16 cellular contexts compared by ENCODE assay signal in the genomic region with DNA sequence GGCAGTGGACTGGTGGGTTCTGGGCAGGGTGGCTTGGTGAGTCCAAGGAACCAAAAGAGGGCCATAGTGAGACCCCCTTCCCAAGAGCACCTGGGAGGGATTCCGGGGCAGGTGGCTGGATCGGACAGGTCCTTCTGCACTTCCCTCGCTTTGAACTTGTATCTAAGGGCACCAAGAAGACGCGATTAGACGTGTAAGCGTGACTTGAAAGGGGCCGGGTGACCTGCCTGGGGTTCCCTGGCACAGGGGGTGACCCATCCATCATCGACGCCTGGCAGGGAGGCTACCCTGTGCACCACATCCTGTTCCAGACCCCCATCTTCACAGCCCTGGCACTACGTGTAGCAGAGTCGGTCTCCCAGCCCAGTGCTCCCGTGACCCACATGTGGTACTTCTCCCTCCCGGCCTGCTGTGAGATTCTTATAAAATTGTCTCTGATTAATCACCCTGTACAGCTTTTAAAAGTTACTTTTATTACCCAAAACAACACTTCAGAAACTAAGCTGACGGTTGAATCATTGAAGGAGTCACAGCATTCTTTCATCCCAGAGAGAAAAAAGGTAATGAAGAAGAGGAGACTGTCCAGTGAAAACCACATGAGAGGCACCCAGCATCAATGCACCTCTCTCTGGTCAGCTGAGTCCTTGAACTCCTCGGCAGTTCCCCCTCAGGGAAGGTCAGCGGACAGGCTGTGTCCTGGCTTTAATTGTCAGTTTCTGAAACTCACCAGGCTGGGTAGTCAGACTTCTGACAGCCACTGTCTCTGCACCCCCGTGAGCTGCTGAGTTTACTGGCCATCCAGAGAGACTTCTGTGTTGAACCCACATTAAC. TPM values are rescaled to one million over a fixed set of nuclear protein-coding genes. Genes with fewer than 3 reads are reported as not detected.
A peak's percentile ranks its signal among the peaks of the same experiment; 100 is the strongest.
DNase-seq lines count a peak whose midpoint lies in the region; ATAC-seq lines count a peak whose summit lies in the region.
"Had no signal": no experiment of that assay in that cellular context is flagged by ENCODE, and none has a peak within 500 bp of the region (broad histone marks: within the 10 kb centered on the region; RNA-seq: fewer than 3 reads in every experiment).

No MANE protein-coding gene starts in this region.

- H3K4me1 ChIP-seq in trophoblast cell (ENCODE audit: control insufficient read depth in 1 of 2, insufficient read depth in 2 of 2, low read length in 2 of 2) = peaks cover 27 to 44% of the 10 kb centered on the region in 2 experiments
- no peaks in the 10 kb centered on the region for H3K4me1 ChIP-seq in naive thymus-derived CD4-positive, alpha-beta T cell (ENCODE audit: control insufficient read depth in 2 of 2, insufficient read depth in 2 of 2, low read length in 2 of 2)

- H3K27ac ChIP-seq in trophoblast cell (ENCODE audit: low read depth, low read length) = no peak overlapping the region
- H3K27ac ChIP-seq in naive thymus-derived CD4-positive, alpha-beta T cell (ENCODE audit: low read depth, low read length) = no peak overlapping the region

- peak; percentile 69 for DNase-seq in COLO829 (ENCODE audit: low spot score)
- peak; percentile 92 for DNase-seq in M059J (ENCODE audit: low read depth)
- DNase-seq in astrocyte of the hippocampus (ENCODE audit: low read depth, low spot score) = peak; percentile 41
- no peak for DNase-seq in trophoblast cell
- DNase-seq in NCI-H2081 (lab: John Stamatoyannopoulos, UW) = no peak
- no peak for DNase-seq in naive thymus-derived CD4-positive, alpha-beta T cell
- no peak for DNase-seq in SKM-1 treated with dmso at 0.1 percent for 144 hours (lab: John Stamatoyannopoulos, UW; ENCODE audit: unreplicated experiment)
- DNase-seq in Ammon's horn (ENCODE audit: low spot score) = no peak
- DNase-seq: activated CD4-positive, alpha-beta T cell treated with anti-CD3 and anti-CD28 coated beads, Interleukin-2, amount 50 U/mL, for 4 hours; DMS153; NCI-H187; NCI-H526 had no signal

- no peak overlapping the region for H2BK12ac ChIP-seq in trophoblast cell (ENCODE audit: low read length)

- no peaks in the 10 kb centered on the region for H3K36me3 Mint-ChIP-seq in naive thymus-derived CD4-positive, alpha-beta T cell

- POLR2A ChIA-PET in naive thymus-derived CD4-positive, alpha-beta T cell (lab: Charles Lee) = no interaction called here

- no peak overlapping the region for H2AFZ ChIP-seq in trophoblast cell (ENCODE audit: insufficient read depth, low read length, poor library complexity)

- no peak overlapping the region for H3K4me2 ChIP-seq in trophoblast cell (ENCODE audit: low read length)

- H3K14ac ChIP-seq in trophoblast cell (ENCODE audit: low read length) = no peak overlapping the region

- H2BK5ac ChIP-seq in trophoblast cell (ENCODE audit: low read depth, low read length, poor library complexity) = no peak overlapping the region

- no peak overlapping the region for H3K9ac ChIP-seq in trophoblast cell (ENCODE audit: low read length)

- no peak overlapping the region for H3K4ac ChIP-seq in trophoblast cell (ENCODE audit: low read depth, low read length)

- no peak overlapping the region for H3K4me3 Mint-ChIP-seq in naive thymus-derived CD4-positive, alpha-beta T cell
- H3K4me3 Mint-ChIP-seq: B cell, neural crest cell had no signal

- H3K79me1 ChIP-seq in trophoblast cell (ENCODE audit: low read length) = peaks cover 9% of the 10 kb centered on the region

- no peaks in the 10 kb centered on the region for H3K27me3 ChIP-seq in trophoblast cell (ENCODE audit: insufficient read depth, low read length)
- no peaks in the 10 kb centered on the region for H3K27me3 ChIP-seq in naive thymus-derived CD4-positive, alpha-beta T cell (ENCODE audit: control insufficient read depth in 2 of 2, insufficient read depth in 2 of 2, low read length in 2 of 2)

- H3K36me3 ChIP-seq in trophoblast cell (ENCODE audit: control insufficient read depth in 1 of 2, insufficient read depth in 2 of 2, low read length in 2 of 2) = peaks cover 4 to 5% of the 10 kb centered on the region in 2 experiments
- H3K36me3 ChIP-seq in naive thymus-derived CD4-positive, alpha-beta T cell (ENCODE audit: control insufficient read depth in 2 of 3, insufficient read depth in 3 of 3, low read length in 3 of 3) = no peaks in the 10 kb centered on the region

- H3K9me3 ChIP-seq in trophoblast cell (ENCODE audit: insufficient read depth, low read depth, low read length) = peaks cover 3% of the 10 kb centered on the region
- H3K9me3 ChIP-seq in naive thymus-derived CD4-positive, alpha-beta T cell (ENCODE audit: control insufficient read depth in 2 of 3, low read length in 3 of 3) = no peaks in the 10 kb centered on the region

- H3K9me3 Mint-ChIP-seq in naive thymus-derived CD4-positive, alpha-beta T cell = no peaks in the 10 kb centered on the region
- H3K9me3 Mint-ChIP-seq: neural crest cell had no signal

- intact Hi-C loops in naive thymus-derived CD4-positive, alpha-beta T cell (cut with micrococcal nuclease) = no loop called here

- ATAC-seq in naive thymus-derived CD4-positive, alpha-beta T cell = no peak

- H4K91ac ChIP-seq in trophoblast cell (ENCODE audit: low read depth, low read length) = peak overlapping the region; percentile 1

- peaks cover 16% of the 10 kb centered on the region for H3K79me2 ChIP-seq in trophoblast cell (ENCODE audit: control insufficient read depth, insufficient read depth, low read length, poor library complexity)

- no peak overlapping the region for H4K8ac ChIP-seq in trophoblast cell (ENCODE audit: low read depth, low read length)

- peaks cover 2 to 35% (median 17%) of the 10 kb centered on the region in 5 donors for H3K27me3 Mint-ChIP-seq in naive thymus-derived CD4-positive, alpha-beta T cell

- no peak overlapping the region for H4K12ac ChIP-seq in trophoblast cell (ENCODE audit: low read depth, low read length)

- WGBS in trophoblast cell (ENCODE audit: extremely low coverage, insufficient coverage, insufficient read length) = no CpG with 5 or more reads among the region's 18 CpGs

- peak overlapping the region; percentile 8 for H2AK5ac ChIP-seq in trophoblast cell (ENCODE audit: low read length)

- H3K4me3 ChIP-seq in trophoblast cell (ENCODE audit: low read depth, low read length) = no peak overlapping the region
- no peak overlapping the region for H3K4me3 ChIP-seq in naive thymus-derived CD4-positive, alpha-beta T cell (ENCODE audit: low read length)
- H3K4me3 ChIP-seq: lung, skin epidermis had no signal

- H2BK120ac ChIP-seq in trophoblast cell (ENCODE audit: insufficient read depth, low read length, poor library complexity) = no peak overlapping the region

- H3K23ac ChIP-seq in trophoblast cell (ENCODE audit: low read length) = no peak overlapping the region

- peak overlapping the region; percentile 9 for H3K18ac ChIP-seq in trophoblast cell (ENCODE audit: low read length)

- no peak overlapping the region for H3K27ac Mint-ChIP-seq in naive thymus-derived CD4-positive, alpha-beta T cell
- H3K27ac Mint-ChIP-seq: B cell had no signal

- peaks cover 0 to 6% (median 0%) of the 10 kb centered on the region in 7 donors for H3K4me1 Mint-ChIP-seq in naive thymus-derived CD4-positive, alpha-beta T cell

- CTCF ChIA-PET in naive thymus-derived CD4-positive, alpha-beta T cell (lab: Charles Lee) = no interaction called here

RNA-seq across cellular contexts. Expression of a gene that starts 13.0 kb away (rescaled TPM):
- 56.4 and 89.1 TPM in 2 replicates for total RNA-seq in M059J (2014; rRNA removed; shearing (Covaris generic))
- 35.4 and 36.3 TPM in 2 replicates for polyA plus RNA-seq in trophoblast cell (2013)
- 1 to 10 TPM in 1 of 5 experiments, under 1 TPM in 3, not detected in 1; 0.41 to 2.6 (median 0.63) TPM for total RNA-seq in naive thymus-derived CD4-positive, alpha-beta T cell
- not detected for polyA plus RNA-seq in naive thymus-derived CD4-positive, alpha-beta T cell

Comparison
In these comparisons a context has a peak if more than half of its experiments do, and no peak if none do; other contexts are left out.
1. DNase-seq: peak in COLO829 (single experiment), M059J (single experiment) and astrocyte of the hippocampus (single experiment); none in trophoblast cell (0 of 2), NCI-H2081 (0 of 2), naive thymus-derived CD4-positive, alpha-beta T cell (0 of 9), SKM-1 treated with dmso at 0.1 percent for 144 hours (single experiment) and Ammon's horn (single experiment).
2. RNA of a gene that starts 13.0 kb away (total RNA-seq): 56.4 to 89.1 TPM in M059J; 0.41 to 2.6 TPM in naive thymus-derived CD4-positive, alpha-beta T cell; every median in the first group is over 10 times any median in the second.